Comparison of ENCODE assay signal across 9 cellular contexts in the genomic region with DNA sequence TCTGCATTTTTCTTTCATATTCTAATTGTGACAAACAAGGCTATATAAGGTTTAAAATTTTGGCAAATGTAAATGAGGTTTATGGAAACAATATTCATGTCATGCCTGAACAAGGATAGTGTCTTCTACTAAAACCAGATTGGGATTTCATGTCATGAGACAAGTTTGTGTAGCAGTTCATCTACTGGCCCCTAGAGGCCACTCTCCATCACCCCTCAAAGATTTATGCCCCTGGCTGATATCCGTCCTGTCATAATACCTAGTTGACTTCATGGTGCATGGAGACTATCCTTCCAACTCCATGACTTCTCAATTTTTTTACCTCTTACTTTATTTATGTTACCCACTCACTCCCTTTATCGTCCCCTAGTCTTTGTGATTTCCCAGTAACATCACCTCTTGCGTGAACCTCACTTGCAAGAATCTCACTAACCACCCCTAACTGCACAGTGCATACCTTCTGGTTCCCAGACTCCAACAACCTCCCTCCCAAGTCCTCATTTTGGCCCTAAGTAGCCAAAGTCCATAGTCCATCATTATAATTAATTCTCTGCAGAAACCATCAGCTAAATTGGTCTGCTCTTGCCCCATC.
DNase-seq lines count a peak whose midpoint lies in the region; ATAC-seq and TF ChIP-seq lines count a peak whose summit lies in the region.
"Had no signal": no experiment of that assay in that cellular context is flagged by ENCODE, and none has a peak within 500 bp of the region (broad histone marks: within the 10 kb centered on the region; RNA-seq: fewer than 3 reads in every experiment).

No MANE protein-coding gene starts in this region.

- ATAC-seq in GM18511 (IDR thresholded peaks at IDR 0.05; ENCODE audit: unreplicated experiment) = peak; percentile 94
- ATAC-seq in HG02884 (IDR thresholded peaks at IDR 0.05; ENCODE audit: unreplicated experiment) = peak; percentile 95
- ATAC-seq in right lobe of liver = peak; percentile 78 to 84 (median 82)
- no peak for ATAC-seq in effector memory CD8-positive, alpha-beta T cell (replicated peaks)

- H3K4me1 ChIP-seq in BE2C = peaks cover under 1% of the 10 kb centered on the region
- peaks cover 0 to 42% (median 7%) of the 10 kb centered on the region in 4 donors for H3K4me1 ChIP-seq in right lobe of liver

- no peaks in the 10 kb centered on the region for H3K9me3 Mint-ChIP-seq in brain
- H3K9me3 Mint-ChIP-seq in effector memory CD8-positive, alpha-beta T cell = peaks cover 0 to under 1% of the 10 kb centered on the region in 2 donors

- no peaks in the 10 kb centered on the region; the same call in 1 of the 2 replicates for H3K36me3 ChIP-seq in BE2C
- no peaks in the 10 kb centered on the region for H3K36me3 ChIP-seq in right lobe of liver

- WGBS in right lobe of liver (ENCODE audit: insufficient coverage, low coverage, low lambda C conversion rate, missing lambda C conversion rate) = 83% methylated on average over 3 of the region's 3 CpGs

- TF ChIP-seq POLR2A in right lobe of liver (IDR thresholded peaks at IDR 0.05) = no peak

- H3K27me3 ChIP-seq in BE2C = no peaks in the 10 kb centered on the region
- H3K27me3 ChIP-seq in right lobe of liver = no peaks in the 10 kb centered on the region

- peaks cover 3% of the 10 kb centered on the region for H3K36me3 Mint-ChIP-seq in brain
- H3K36me3 Mint-ChIP-seq in effector memory CD8-positive, alpha-beta T cell (ENCODE audit: insufficient read depth) = no peaks in the 10 kb centered on the region

- H3K9me3 ChIP-seq in BE2C = no peaks in the 10 kb centered on the region; the same call in 1 of the 2 replicates
- H3K9me3 ChIP-seq in right lobe of liver = no peaks in the 10 kb centered on the region

- H3K27ac Mint-ChIP-seq in brain = no peak overlapping the region
- H3K27ac Mint-ChIP-seq in effector memory CD8-positive, alpha-beta T cell = no peak overlapping the region

- peak; percentile 34 for DNase-seq in BE2C
- DNase-seq in NCI-H1694 (lab: John Stamatoyannopoulos, UW) = peak; percentile 17
- DNase-seq in right lobe of liver = no peak
- DNase-seq in effector memory CD8-positive, alpha-beta T cell = no peak
- DNase-seq in activated CD8-positive, alpha-beta memory T cell treated with anti-CD3 and anti-CD28 coated beads, Interleukin-2, amount 50 U/mL, for 4 hours = no peak

- intact Hi-C loops in right lobe of liver (cut with DNase I) = no loop called here

- no peak overlapping the region for H3K4me3 ChIP-seq in BE2C (ENCODE audit: low read depth, low read length)
- H3K4me3 ChIP-seq in right lobe of liver = no peak overlapping the region
- H3K4me3 ChIP-seq: skin epidermis had no signal

- no peak overlapping the region for H3K4me3 Mint-ChIP-seq in brain
- H3K4me3 Mint-ChIP-seq in effector memory CD8-positive, alpha-beta T cell = no peak overlapping the region

- TF ChIP-seq CTCF in BE2C (IDR thresholded peaks at IDR 0.05; ENCODE audit: low read depth, low read length) (peak; percentile 91), brain (conservative IDR thresholded peaks at IDR 0.05) (peak; percentile 39 to 65), right lobe of liver (IDR thresholded peaks at IDR 0.05) (peak; percentile 60 to 79 (median 74))

- H3K27me3 Mint-ChIP-seq in brain = no peaks in the 10 kb centered on the region
- H3K27me3 Mint-ChIP-seq in effector memory CD8-positive, alpha-beta T cell = no peaks in the 10 kb centered on the region

- peaks cover 4% of the 10 kb centered on the region for H3K4me1 Mint-ChIP-seq in brain
- H3K4me1 Mint-ChIP-seq in effector memory CD8-positive, alpha-beta T cell (ENCODE audit: low read depth in 2 of 2) = no peaks in the 10 kb centered on the region

- no peak overlapping the region for H3K27ac ChIP-seq in right lobe of liver
- H3K27ac ChIP-seq: skin epidermis had no signal

Comparison
In these comparisons a context has a peak if more than half of its experiments do, and no peak if none do; other contexts are left out.
1. DNase-seq: peak in BE2C (single experiment) and NCI-H1694 (single experiment); none in right lobe of liver (0 of 3), effector memory CD8-positive, alpha-beta T cell (0 of 3) and activated CD8-positive, alpha-beta memory T cell treated with anti-CD3 and anti-CD28 coated beads, Interleukin-2, amount 50 U/mL, for 4 hours (single experiment).
2. Peak in every context shown above with its lines, with median percentiles within 50 percentile points of each other: CTCF ChIP-seq.